In the genomic region with DNA sequence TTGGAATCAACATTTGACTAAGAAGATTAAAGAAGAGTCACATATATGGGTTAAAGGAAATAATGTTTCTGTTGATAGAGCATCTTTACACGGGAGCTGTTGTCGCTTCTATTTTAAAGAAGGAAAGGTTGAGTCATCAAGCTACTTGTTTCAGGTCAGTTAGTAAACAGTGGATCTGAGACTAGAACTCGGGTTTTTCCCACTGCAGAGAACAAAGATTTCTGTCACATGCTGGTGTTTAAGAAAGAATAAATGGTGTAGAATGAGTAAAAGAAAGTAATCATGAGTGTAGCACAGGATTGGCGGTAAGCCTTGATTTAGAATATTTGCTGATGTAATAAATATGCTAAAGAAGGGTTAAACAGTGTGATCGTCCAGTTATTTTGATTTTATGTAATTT, we compare ENCODE assay signal across 9 cellular contexts.
DNase-seq lines count a peak whose midpoint lies in the region; ATAC-seq and TF ChIP-seq lines count a peak whose summit lies in the region.
"Had no signal": no experiment of that assay in that cellular context is flagged by ENCODE, and none has a peak within 500 bp of the region (broad histone marks: within the 10 kb centered on the region; RNA-seq: fewer than 3 reads in every experiment).

No MANE protein-coding gene starts in this region.

- peak overlapping the region; percentile 1 for H3K4me3 ChIP-seq in CD4-positive, CD25-positive, alpha-beta regulatory T cell (ENCODE audit: low read depth, low read length)
- no peak overlapping the region for H3K4me3 ChIP-seq in upper lobe of left lung
- H3K4me3 ChIP-seq: smooth muscle cell had no signal

- H3K27me3 ChIP-seq in CD4-positive, CD25-positive, alpha-beta regulatory T cell (ENCODE audit: control insufficient read depth, insufficient read depth, low read length): no peaks in the 10 kb centered on the region
- H3K27me3 ChIP-seq in upper lobe of left lung: no peaks in the 10 kb centered on the region

- no peak for ATAC-seq in CD4-positive, CD25-positive, alpha-beta regulatory T cell (ENCODE audit: low read depth in 2 of 2)
- ATAC-seq in GM18861 (IDR thresholded peaks at IDR 0.05; ENCODE audit: unreplicated experiment): peak; percentile 74
- peak; percentile 86 for ATAC-seq in HG03064 (IDR thresholded peaks at IDR 0.05; ENCODE audit: low read depth, unreplicated experiment)
- ATAC-seq in activated T-helper 17 cell treated with anti-CD3 and anti-CD28 coated beads, Interleukin-2, amount 50 U/mL, for 72 hours (replicated peaks): peak; percentile 81
- ATAC-seq in upper lobe of left lung (ENCODE audit: low FRiP score in 2 of 2): no peak

- TF ChIP-seq CTCF in upper lobe of left lung (IDR thresholded peaks at IDR 0.05) (no peak), endothelial cell (IDR thresholded peaks at IDR 0.05; ENCODE audit: unreplicated experiment) (no peak)

- no peak for TF ChIP-seq POLR2A in upper lobe of left lung (IDR thresholded peaks at IDR 0.05)

- 53 to 67% methylated on average over 5 of the region's 5 CpGs for WGBS in upper lobe of left lung, 2 donors

- peaks cover 3 to 5% (median 4%) of the 10 kb centered on the region in 4 donors for H3K4me1 Mint-ChIP-seq in CD4-positive, CD25-positive, alpha-beta regulatory T cell
- H3K4me1 Mint-ChIP-seq in activated T-helper 17 cell treated with anti-CD3 and anti-CD28 coated beads, Interleukin-2, amount 50 U/mL, for 72 hours: peaks cover 15% of the 10 kb centered on the region
- peaks cover 3% of the 10 kb centered on the region for H3K4me1 Mint-ChIP-seq in endothelial cell (ENCODE audit: unreplicated experiment)

- peak in 1 of 3 donors; percentile 0 for DNase-seq in CD4-positive, CD25-positive, alpha-beta regulatory T cell
- DNase-seq in upper lobe of left lung: no peak
- no peak for DNase-seq in endothelial cell (ENCODE audit: low spot score)
- no peak for DNase-seq in NCI-H2081 treated with DMSO at 0.1 percent for 48 hours (lab: John Stamatoyannopoulos, UW)
- no peak for DNase-seq in NCI-H526 treated with DMSO at 0.1 percent for 48 hours (lab: John Stamatoyannopoulos, UW)

- TF ChIP-seq EP300 in upper lobe of left lung (IDR thresholded peaks at IDR 0.05): no peak

- no peaks in the 10 kb centered on the region for H3K4me1 ChIP-seq in CD4-positive, CD25-positive, alpha-beta regulatory T cell (ENCODE audit: control insufficient read depth, insufficient read depth, low read length, poor library complexity, severe bottlenecking)
- no peaks in the 10 kb centered on the region for H3K4me1 ChIP-seq in upper lobe of left lung

- H3K36me3 Mint-ChIP-seq in CD4-positive, CD25-positive, alpha-beta regulatory T cell: no peaks in the 10 kb centered on the region
- H3K36me3 Mint-ChIP-seq in activated T-helper 17 cell treated with anti-CD3 and anti-CD28 coated beads, Interleukin-2, amount 50 U/mL, for 72 hours (ENCODE audit: low read depth): peaks cover 9% of the 10 kb centered on the region
- no peaks in the 10 kb centered on the region for H3K36me3 Mint-ChIP-seq in endothelial cell (ENCODE audit: low read depth, unreplicated experiment)

- peaks cover 0 to 3% of the 10 kb centered on the region in 2 experiments for H3K9me3 ChIP-seq in CD4-positive, CD25-positive, alpha-beta regulatory T cell (ENCODE audit: control insufficient read depth in 2 of 2, low read length in 2 of 2)
- H3K9me3 ChIP-seq in upper lobe of left lung: no peaks in the 10 kb centered on the region

- H3K27me3 Mint-ChIP-seq in CD4-positive, CD25-positive, alpha-beta regulatory T cell: no peaks in the 10 kb centered on the region
- no peaks in the 10 kb centered on the region for H3K27me3 Mint-ChIP-seq in activated T-helper 17 cell treated with anti-CD3 and anti-CD28 coated beads, Interleukin-2, amount 50 U/mL, for 72 hours
- peaks cover 3% of the 10 kb centered on the region for H3K27me3 Mint-ChIP-seq in endothelial cell (ENCODE audit: unreplicated experiment)

- H3K36me3 ChIP-seq in CD4-positive, CD25-positive, alpha-beta regulatory T cell (ENCODE audit: control insufficient read depth, insufficient read depth, low read length): no peaks in the 10 kb centered on the region
- no peaks in the 10 kb centered on the region for H3K36me3 ChIP-seq in upper lobe of left lung

- peak overlapping the region in 2 of 4 donors; percentile 6 to 12 for H3K4me3 Mint-ChIP-seq in CD4-positive, CD25-positive, alpha-beta regulatory T cell
- H3K4me3 Mint-ChIP-seq in activated T-helper 17 cell treated with anti-CD3 and anti-CD28 coated beads, Interleukin-2, amount 50 U/mL, for 72 hours: peak overlapping the region; percentile 74
- H3K4me3 Mint-ChIP-seq in endothelial cell (ENCODE audit: unreplicated experiment): no peak overlapping the region

- H3K27ac ChIP-seq in CD4-positive, CD25-positive, alpha-beta regulatory T cell (ENCODE audit: insufficient read depth, low read length, poor library complexity, severe bottlenecking): no peak overlapping the region
- no peak overlapping the region for H3K27ac ChIP-seq in upper lobe of left lung

- peaks cover 0 to 4% (median 2%) of the 10 kb centered on the region in 7 donors for H3K9me3 Mint-ChIP-seq in CD4-positive, CD25-positive, alpha-beta regulatory T cell
- H3K9me3 Mint-ChIP-seq in activated T-helper 17 cell treated with anti-CD3 and anti-CD28 coated beads, Interleukin-2, amount 50 U/mL, for 72 hours: no peaks in the 10 kb centered on the region
- H3K9me3 Mint-ChIP-seq in endothelial cell (ENCODE audit: unreplicated experiment): no peaks in the 10 kb centered on the region

- H3K27ac Mint-ChIP-seq in CD4-positive, CD25-positive, alpha-beta regulatory T cell: no peak overlapping the region
- H3K27ac Mint-ChIP-seq in activated T-helper 17 cell treated with anti-CD3 and anti-CD28 coated beads, Interleukin-2, amount 50 U/mL, for 72 hours: peak overlapping the region; percentile 99
- H3K27ac Mint-ChIP-seq in endothelial cell (ENCODE audit: unreplicated experiment): no peak overlapping the region

Comparison
In these comparisons a context has a peak if more than half of its experiments do, and no peak if none do; other contexts are left out.
1. ATAC-seq: peak in GM18861 (single experiment), HG03064 (single experiment) and activated T-helper 17 cell treated with anti-CD3 and anti-CD28 coated beads, Interleukin-2, amount 50 U/mL, for 72 hours (single experiment); none in CD4-positive, CD25-positive, alpha-beta regulatory T cell (0 of 2) and upper lobe of left lung (0 of 2).